Comparison of ENCODE assay signal across 21 cellular contexts in genomic region chr12:18467636-18468520, GRCh38.
DNase-seq lines count a peak whose midpoint lies in the region; ATAC-seq, FAIRE-seq and TF ChIP-seq lines count a peak whose summit lies in the region.
"Had no signal": no experiment of that assay in that cellular context is flagged by ENCODE, and none has a peak within 500 bp of the region (broad histone marks: within the 10 kb centered on the region; RNA-seq: fewer than 3 reads in every experiment).

No MANE protein-coding gene starts in this region.

- H2AFZ ChIP-seq in ACC112 (ENCODE audit: low read length, unreplicated experiment), result peak overlapping the region; percentile 18
- no peak overlapping the region for H2AFZ ChIP-seq in astrocyte (ENCODE audit: low read depth, low read length)
- H2AFZ ChIP-seq: parathyroid adenoma had no signal

- intact Hi-C loops in body of pancreas (cut with DNase I), result no loop called here

- no peaks in the 10 kb centered on the region for H3K9me3 Mint-ChIP-seq in astrocyte (ENCODE audit: unreplicated experiment)
- H3K9me3 Mint-ChIP-seq: activated naive CD8-positive, alpha-beta T cell treated with anti-CD3 and anti-CD28 coated beads for 36 hours; CD4-positive, alpha-beta T cell had no signal

- H3K4me1 ChIP-seq in ACC112 (ENCODE audit: control insufficient read depth, insufficient read depth, low read length, unreplicated experiment), result peaks cover 9% of the 10 kb centered on the region
- H3K4me1 ChIP-seq in astrocyte (ENCODE audit: insufficient read depth, low read length), result peaks cover 9% of the 10 kb centered on the region
- no peaks in the 10 kb centered on the region for H3K4me1 ChIP-seq in body of pancreas
- H3K4me1 ChIP-seq: A549, parathyroid adenoma, tibial artery had no signal

- no peak overlapping the region for H3K9ac ChIP-seq in astrocyte (ENCODE audit: low read length)
- H3K9ac ChIP-seq: parathyroid adenoma had no signal

- H3K4me1 Mint-ChIP-seq in astrocyte (ENCODE audit: low read depth, unreplicated experiment), result peaks cover 10% of the 10 kb centered on the region
- H3K4me1 Mint-ChIP-seq: activated naive CD8-positive, alpha-beta T cell treated with anti-CD3 and anti-CD28 coated beads for 36 hours; stimulated activated effector memory CD8-positive, alpha-beta T cell treated with anti-CD3 and anti-CD28 coated beads, Interleukin-12 subunit alpha, Interleukin-12 subunit beta, amount 100 ng/mL, for 72 hours had no signal

- H3K79me2 ChIP-seq in ACC112 (ENCODE audit: control insufficient read depth, insufficient read depth, low read length, unreplicated experiment), result no peaks in the 10 kb centered on the region
- no peaks in the 10 kb centered on the region for H3K79me2 ChIP-seq in astrocyte (ENCODE audit: insufficient read depth, low read length)
- H3K79me2 ChIP-seq: parathyroid adenoma had no signal

- H3K27ac ChIP-seq in ACC112 (ENCODE audit: low read depth, low read length) (peak overlapping the region; percentile 25; the same call in 1 of the 2 replicates), astrocyte (ENCODE audit: low read depth, low read length) (no peak overlapping the region), body of pancreas (no peak overlapping the region)
- H3K27ac ChIP-seq: A549, cardiac muscle cell, parathyroid adenoma, tibial artery had no signal

- TF ChIP-seq CTCF in astrocyte (IDR thresholded peaks at IDR 0.05; ENCODE audit: insufficient read depth, low read depth, low read length) (no peak), body of pancreas (IDR thresholded peaks at IDR 0.05) (no peak)

- H3K36me3 Mint-ChIP-seq in astrocyte (ENCODE audit: low read depth, unreplicated experiment), result no peaks in the 10 kb centered on the region
- H3K36me3 Mint-ChIP-seq: activated naive CD8-positive, alpha-beta T cell treated with anti-CD3 and anti-CD28 coated beads for 36 hours; stimulated activated effector memory CD8-positive, alpha-beta T cell treated with anti-CD3 and anti-CD28 coated beads, Interleukin-12 subunit alpha, Interleukin-12 subunit beta, amount 100 ng/mL, for 72 hours had no signal

- H3K27ac Mint-ChIP-seq in astrocyte (ENCODE audit: unreplicated experiment), result peak overlapping the region; percentile 5
- H3K27ac Mint-ChIP-seq: activated naive CD8-positive, alpha-beta T cell treated with anti-CD3 and anti-CD28 coated beads for 36 hours; CD4-positive, alpha-beta T cell; stimulated activated effector memory CD8-positive, alpha-beta T cell treated with anti-CD3 and anti-CD28 coated beads, Interleukin-12 subunit alpha, Interleukin-12 subunit beta, amount 100 ng/mL, for 72 hours had no signal

- DNase-seq in astrocyte (ENCODE audit: low read depth) (peak; percentile 21), body of pancreas (no peak), SK-N-DZ (ENCODE audit: low spot score) (no peak), NCI-H2227 (lab: John Stamatoyannopoulos, UW; ENCODE audit: unreplicated experiment) (no peak)
- no peak for DNase-seq in stimulated activated naive CD8-positive, alpha-beta T cell treated with anti-CD3 and anti-CD28 coated beads, Interleukin-15, Interleukin-2, amounts not matched to agents 100 U/mL and 50 U/mL, for 24 hours
- DNase-seq: activated naive CD8-positive, alpha-beta T cell treated with anti-CD3 and anti-CD28 coated beads for 36 hours; activated T-cell treated with anti-CD3 and anti-CD28 coated beads, Interleukin-2, amount 50 U/mL, for 1 hour; CD4-positive, alpha-beta T cell; DND-41; GOT3; tibial artery had no signal

- FAIRE-seq in astrocyte (lab: Jason Lieb, UNC), result no peak
- FAIRE-seq: A549, GM19239, K562 had no signal

- ATAC-seq in GM18909 (IDR thresholded peaks at IDR 0.05; ENCODE audit: poor library complexity, unreplicated experiment) (peak; percentile 74), HG02981 (IDR thresholded peaks at IDR 0.05; ENCODE audit: unreplicated experiment) (peak; percentile 62), body of pancreas (no peak)
- no peak for ATAC-seq in stimulated activated naive CD8-positive, alpha-beta T cell treated with anti-CD3 and anti-CD28 coated beads, Interleukin-15, Interleukin-2, amounts not matched to agents 100 U/mL and 50 U/mL, for 24 hours
- ATAC-seq: A549; K562; stimulated activated effector memory CD8-positive, alpha-beta T cell treated with anti-CD3 and anti-CD28 coated beads, Interleukin-12 subunit alpha, Interleukin-12 subunit beta, amount 100 ng/mL, for 72 hours had no signal

- H3K9me3 ChIP-seq in astrocyte (ENCODE audit: insufficient read depth, low read depth, low read length), result no peaks in the 10 kb centered on the region
- H3K9me3 ChIP-seq in body of pancreas, result no peaks in the 10 kb centered on the region
- H3K9me3 ChIP-seq: A549, tibial artery had no signal

- no peaks in the 10 kb centered on the region for H3K36me3 ChIP-seq in ACC112 (ENCODE audit: insufficient read depth, low read length)
- no peaks in the 10 kb centered on the region for H3K36me3 ChIP-seq in astrocyte (ENCODE audit: insufficient read depth, low read length)
- H3K36me3 ChIP-seq in body of pancreas (replicated peaks in 1 of 2; ENCODE audit: insufficient read depth in 1 of 2, low read depth in 2 of 2), result no peaks in the 10 kb centered on the region
- H3K36me3 ChIP-seq: cardiac muscle cell, tibial artery had no signal

- no peaks in the 10 kb centered on the region for H4K20me1 ChIP-seq in astrocyte (ENCODE audit: insufficient read depth, low read length)

- no peaks in the 10 kb centered on the region for H3K27me3 Mint-ChIP-seq in astrocyte (ENCODE audit: low read depth, unreplicated experiment)
- H3K27me3 Mint-ChIP-seq: activated naive CD8-positive, alpha-beta T cell treated with anti-CD3 and anti-CD28 coated beads for 36 hours; CD4-positive, alpha-beta T cell had no signal

- no peak for TF ChIP-seq POLR2A in body of pancreas (IDR thresholded peaks at IDR 0.05)

- H3K4me3 ChIP-seq in ACC112 (ENCODE audit: low read depth, low read length) (no peak overlapping the region), astrocyte (ENCODE audit: insufficient read depth, low read depth, low read length) (no peak overlapping the region), body of pancreas (no peak overlapping the region)
- H3K4me3 ChIP-seq: A549, cardiac muscle cell, K562, skin epidermis, tibial artery had no signal

- H3K4me3 Mint-ChIP-seq in astrocyte (ENCODE audit: unreplicated experiment), result no peak overlapping the region
- H3K4me3 Mint-ChIP-seq: activated naive CD8-positive, alpha-beta T cell treated with anti-CD3 and anti-CD28 coated beads for 36 hours; CD4-positive, alpha-beta T cell; stimulated activated effector memory CD8-positive, alpha-beta T cell treated with anti-CD3 and anti-CD28 coated beads, Interleukin-12 subunit alpha, Interleukin-12 subunit beta, amount 100 ng/mL, for 72 hours had no signal

- no peak overlapping the region for H3K4me2 ChIP-seq in astrocyte (ENCODE audit: low read length)
- H3K4me2 ChIP-seq: A549 had no signal

- WGBS in body of pancreas, 2 donors, result 61 to 71% methylated on average over 1 of the region's 1 CpG

- H3K27me3 ChIP-seq in ACC112 (ENCODE audit: insufficient read depth, low read length), result no peaks in the 10 kb centered on the region
- H3K27me3 ChIP-seq in astrocyte (ENCODE audit: insufficient read depth, low read length), result no peaks in the 10 kb centered on the region
- H3K27me3 ChIP-seq in body of pancreas, result no peaks in the 10 kb centered on the region
- H3K27me3 ChIP-seq: cardiac muscle cell, tibial artery had no signal

Comparison
In these comparisons a context has a peak if more than half of its experiments do, and no peak if none do; other contexts are left out.
1. ATAC-seq: peak in GM18909 (single experiment) and HG02981 (single experiment); none in body of pancreas (single experiment) and stimulated activated naive CD8-positive, alpha-beta T cell treated with anti-CD3 and anti-CD28 coated beads, Interleukin-15, Interleukin-2, amounts not matched to agents 100 U/mL and 50 U/mL, for 24 hours (single experiment).